8 cellular contexts compared by ENCODE assay signal in the genomic region with DNA sequence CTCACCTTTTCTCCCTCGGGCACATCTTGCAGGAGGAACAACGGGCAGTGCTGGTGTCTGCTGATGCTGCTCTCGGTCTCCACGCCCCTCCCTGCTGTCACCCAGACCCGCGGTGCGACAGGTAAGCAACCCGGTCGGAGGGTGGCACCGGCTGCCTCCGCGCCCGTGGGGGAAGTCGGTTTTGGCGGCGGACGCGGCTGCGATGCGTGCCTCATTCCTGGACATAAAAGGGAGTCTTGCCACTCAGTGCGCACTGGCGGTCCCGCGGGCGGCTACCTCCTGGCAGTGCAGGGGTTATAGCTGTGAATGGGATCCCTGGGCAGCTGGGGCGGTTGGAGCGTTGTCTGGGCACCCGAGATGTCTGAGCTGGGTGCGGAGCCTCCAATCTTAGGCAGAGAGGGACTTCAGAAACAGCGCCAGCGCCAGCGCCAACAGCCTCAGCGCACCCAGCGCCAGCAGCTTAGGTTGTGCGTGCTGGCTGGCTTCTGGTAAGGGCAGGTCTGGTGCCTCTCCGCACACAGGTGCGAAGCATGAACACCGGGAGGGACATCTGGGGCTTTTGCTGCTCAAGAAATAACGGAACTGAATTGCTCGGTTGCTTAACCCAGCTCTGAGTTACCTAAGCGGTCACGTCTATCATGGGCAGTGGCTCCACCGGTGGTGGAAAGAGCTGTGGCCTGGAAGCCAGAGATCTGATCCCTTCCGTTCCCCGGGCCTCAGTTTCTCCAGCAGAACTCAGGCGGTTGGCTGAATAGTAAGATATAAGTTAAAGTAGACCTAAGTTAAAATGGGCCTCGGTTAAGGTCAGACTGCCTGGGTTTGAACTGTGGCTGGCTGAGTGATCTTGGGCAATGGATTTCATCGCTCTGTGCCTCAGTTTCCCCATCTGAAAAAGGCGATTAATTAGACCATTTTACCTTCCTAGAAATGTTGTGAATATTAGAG. TPM values are rescaled to one million over a fixed set of nuclear protein-coding genes. Genes with fewer than 3 reads are reported as not detected.
DNase-seq lines count a peak whose midpoint lies in the region; ATAC-seq and TF ChIP-seq lines count a peak whose summit lies in the region.

No MANE protein-coding gene starts in this region.

- H3K4me1 ChIP-seq in Peyer's patch, result peaks cover 0 to 8% (median 0%) of the 10 kb centered on the region in 4 donors

- TF ChIP-seq POLR2A in Peyer's patch (IDR thresholded peaks at IDR 0.05), result no peak

- peaks cover 61 to 62% of the 10 kb centered on the region in 2 donors for H3K27me3 Mint-ChIP-seq in T-cell

- ATAC-seq in T-cell (replicated peaks in 1 of 4), result no peak
- ATAC-seq in GM19395 (IDR thresholded peaks at IDR 0.05; ENCODE audit: unreplicated experiment), result no peak

- H3K4me3 Mint-ChIP-seq in T-cell, result peak overlapping the region in 1 of 3 donors; percentile 56

- peak overlapping the region in 3 of 4 donors; percentile 42 to 84 (median 52) for H3K27ac ChIP-seq in Peyer's patch

- DNase-seq in ELF-1 (ENCODE audit: low read depth, low spot score) (peak; percentile 40), Peyer's patch (no peak), fibroblast of mammary gland (ENCODE audit: low read depth) (no peak), posterior cingulate gyrus (peak in 6 of 10 donors; percentile 11 to 85 (median 52)), T-cell (no peak), NCI-H1436 (lab: John Stamatoyannopoulos, UW) (no peak), hippocampal formation (lab: John Stamatoyannopoulos, UW) (no peak)

- TF ChIP-seq CTCF in Peyer's patch (IDR thresholded peaks at IDR 0.05), result no peak
- no peak for TF ChIP-seq CTCF in fibroblast of mammary gland (conservative IDR thresholded peaks at IDR 0.05; ENCODE audit: control insufficient read depth, insufficient read depth, low read depth, low read length)

- no peaks in the 10 kb centered on the region for H3K36me3 Mint-ChIP-seq in T-cell

- no peaks in the 10 kb centered on the region for H3K36me3 ChIP-seq in Peyer's patch

- H3K4me3 ChIP-seq in Peyer's patch (peak overlapping the region; percentile 18 to 61 (median 33)), fibroblast of mammary gland (ENCODE audit: control insufficient read depth, low read depth, low read length) (peak overlapping the region; percentile 57)

- no peaks in the 10 kb centered on the region for H3K9me3 ChIP-seq in Peyer's patch

- CTCF ChIA-PET in T-cell (lab: Charles Lee), result no interaction called here

- H3K27me3 ChIP-seq in Peyer's patch, result peaks cover 0 to 6% of the 10 kb centered on the region in 2 donors

- peaks cover 14 to 16% (median 15%) of the 10 kb centered on the region in 3 donors for H3K4me1 Mint-ChIP-seq in T-cell

- no peaks in the 10 kb centered on the region for H3K9me3 Mint-ChIP-seq in T-cell

- H3K27ac Mint-ChIP-seq in T-cell, result no peak overlapping the region

- intact Hi-C loops in posterior cingulate gyrus (cut with DNase I), result no loop called here

- POLR2A ChIA-PET in T-cell (lab: Charles Lee), result no interaction called here

RNA-seq across cellular contexts. Expression of a gene that starts 0.7 kb away (rescaled TPM):
- total RNA-seq in Peyer's patch (10 to 100 TPM in 1 of 4 donors, 1 to 10 TPM in 3; 1.4 to 16.5 (median 5.6) TPM), T-cell (under 1 TPM in 3 of 5 donors, not detected in 2; 0.15 to 0.20 (median 0.19) TPM)

Comparison
In these comparisons a context has a peak if more than half of its experiments do, and no peak if none do; other contexts are left out.
1. DNase-seq: peak in ELF-1 (single experiment) and posterior cingulate gyrus (6 of 10); none in Peyer's patch (0 of 3), fibroblast of mammary gland (single experiment), T-cell (0 of 34), NCI-H1436 (single experiment) and hippocampal formation (0 of 2).